ENCODE assay signal across 1 cellular context in the genomic region with DNA sequence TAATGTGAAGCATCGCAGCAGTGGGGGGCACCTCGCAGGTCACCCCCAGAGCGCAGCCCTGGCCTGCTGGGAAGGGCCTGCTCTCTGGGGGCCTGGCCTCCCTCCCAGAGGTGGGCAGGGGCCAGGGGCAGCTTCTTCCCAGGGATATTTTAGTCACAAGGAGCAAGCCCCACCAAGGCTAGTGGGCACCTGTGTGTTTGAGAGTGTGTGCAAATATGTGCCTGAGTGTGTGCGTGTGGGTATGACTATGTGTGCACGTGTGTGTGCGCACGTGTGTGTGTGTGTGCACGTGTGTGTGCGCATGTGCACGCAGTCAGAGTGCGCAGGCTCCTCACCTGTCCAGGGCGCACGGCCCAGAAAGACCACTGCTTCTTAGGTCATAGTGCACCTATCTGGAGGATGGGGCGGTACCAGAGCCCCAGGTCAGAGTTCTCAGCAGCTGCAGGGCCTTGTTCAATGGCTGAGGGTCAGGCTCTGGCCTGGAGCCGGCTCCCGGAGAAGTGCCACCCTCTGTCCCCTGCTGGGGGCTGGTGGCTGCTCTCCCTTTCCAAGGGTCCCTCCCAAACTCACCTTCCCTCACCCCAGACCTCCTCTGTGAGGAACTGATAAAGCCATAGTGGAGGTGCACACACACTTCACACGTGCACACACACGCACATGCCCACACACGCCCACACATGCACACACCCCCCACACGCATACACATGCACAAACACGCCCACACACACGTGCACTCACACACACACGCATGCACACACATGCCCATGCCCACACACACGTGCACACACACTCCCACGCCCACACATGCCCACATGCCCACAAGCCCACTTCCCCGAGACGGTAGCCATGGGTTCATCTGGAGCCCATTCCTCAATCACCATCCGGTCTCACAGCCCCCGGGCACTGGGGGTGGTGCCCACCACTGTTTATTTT.
TF ChIP-seq lines count a peak whose summit lies in the region.

No MANE protein-coding gene starts in this region.

TF ChIP-seq in H1, 55 proteins besides CTCF, POLR2A, EP300 and RAD21:
- TF ChIP-seq, protein P1, sequence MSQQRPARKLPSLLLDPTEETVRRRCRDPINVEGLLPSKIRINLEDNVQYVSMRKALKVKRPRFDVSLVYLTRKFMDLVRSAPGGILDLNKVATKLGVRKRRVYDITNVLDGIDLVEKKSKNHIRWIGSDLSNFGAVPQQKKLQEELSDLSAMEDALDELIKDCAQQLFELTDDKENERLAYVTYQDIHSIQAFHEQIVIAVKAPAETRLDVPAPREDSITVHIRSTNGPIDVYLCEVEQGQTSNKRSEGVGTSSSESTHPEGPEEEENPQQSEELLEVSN (IDR thresholded peaks at IDR 0.05) = no peak
- TF ChIP-seq, protein P2, sequence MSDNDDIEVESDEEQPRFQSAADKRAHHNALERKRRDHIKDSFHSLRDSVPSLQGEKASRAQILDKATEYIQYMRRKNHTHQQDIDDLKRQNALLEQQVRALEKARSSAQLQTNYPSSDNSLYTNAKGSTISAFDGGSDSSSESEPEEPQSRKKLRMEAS (IDR thresholded peaks at IDR 0.05) = no peak
- TF ChIP-seq PHF8 (conservative IDR thresholded peaks at IDR 0.05; ENCODE audit: low read depth, low read length) (no peak), NANOG (IDR thresholded peaks at IDR 0.05; ENCODE audit: insufficient read depth, low read depth, low read length, poor library complexity, severe bottlenecking) (no peak), KDM1A (IDR thresholded peaks at IDR 0.05; ENCODE audit: borderline replicate concordance, low read length) (no peak), YY1 (IDR thresholded peaks at IDR 0.05; ENCODE audit: low read depth, low read length) (no peak), KDM5A (IDR thresholded peaks at IDR 0.05; ENCODE audit: low read length) (no peak), JUND (IDR thresholded peaks at IDR 0.05; ENCODE audit: low read length) (no peak), ZNF274 (IDR thresholded peaks at IDR 0.05; ENCODE audit: borderline replicate concordance, extremely low read depth, low read length) (no peak), EZH2 (IDR thresholded peaks at IDR 0.05; ENCODE audit: low read depth, low read length, severe bottlenecking) (no peak), CBX8 (IDR thresholded peaks at IDR 0.05; ENCODE audit: borderline replicate concordance, low read depth, low read length) (no peak)
TF ChIP-seq in H1: peak in this region for 0.
